Comparison of ENCODE assay signal across 26 cellular contexts in the genomic region with DNA sequence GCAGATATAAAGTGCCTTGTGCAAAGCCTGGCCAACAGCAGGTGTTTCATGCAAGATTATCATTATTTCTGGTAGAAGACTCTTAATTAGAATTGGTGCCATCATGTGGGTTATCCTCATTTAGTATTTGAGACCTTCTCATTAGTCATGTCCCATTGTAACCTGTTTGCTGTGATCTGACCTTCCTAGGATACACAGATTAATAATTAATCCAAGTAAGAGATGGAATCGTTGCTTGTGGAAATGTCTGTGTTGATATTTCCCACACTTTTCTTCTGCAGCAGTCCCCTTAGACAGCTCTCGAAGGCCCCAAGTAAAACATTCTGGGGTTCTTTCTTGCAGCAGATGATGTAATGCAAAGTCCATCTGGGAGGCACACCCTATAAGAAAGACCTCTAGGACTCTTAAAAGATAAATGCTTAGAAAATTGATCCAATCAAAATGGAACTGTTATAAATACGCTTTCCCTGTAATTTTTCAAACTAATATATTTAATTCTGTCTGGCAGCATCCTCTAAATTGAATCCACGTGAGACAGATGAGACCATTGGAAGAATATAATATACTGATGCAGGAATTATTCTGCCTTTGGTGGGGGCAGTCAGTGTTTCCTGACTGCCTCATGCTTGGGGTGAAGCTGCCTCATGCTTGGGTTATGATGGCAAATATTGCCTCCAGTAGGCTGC.
"Had no signal": no experiment of that assay in that cellular context is flagged by ENCODE, and none has a peak within 500 bp of the region (broad histone marks: within the 10 kb centered on the region; RNA-seq: fewer than 3 reads in every experiment).

No MANE protein-coding gene starts in this region.

- FAIRE-seq: small intestine had no signal

- H3K27ac ChIP-seq: epithelial cell of prostate, gastroesophageal sphincter, lower lobe of right lung, suprapubic skin, tibial nerve had no signal

- H3K27me3 ChIP-seq: gastroesophageal sphincter, stomach, suprapubic skin, tibial nerve had no signal

- H3K36me3 ChIP-seq: gastroesophageal sphincter, lower lobe of right lung, stomach, suprapubic skin had no signal

- H3K9me3 ChIP-seq: gastroesophageal sphincter, lower lobe of right lung, stomach, suprapubic skin had no signal

- H3K36me3 Mint-ChIP-seq: stimulated activated effector memory CD8-positive, alpha-beta T cell treated with anti-CD3 and anti-CD28 coated beads, Interleukin-12 subunit alpha, Interleukin-12 subunit beta, amount 100 ng/mL, for 72 hours had no signal

- H3K27ac Mint-ChIP-seq: activated CD4-positive, alpha-beta memory T cell treated with anti-CD3 and anti-CD28 coated beads, Interleukin-2, amount 10 ng/mL, durations not matched to agents 7 days and 5 days; activated naive CD4-positive, alpha-beta T cell treated with anti-CD3 and anti-CD28 coated beads for 36 hours; activated naive CD8-positive, alpha-beta T cell treated with anti-CD3 and anti-CD28 coated beads, Interleukin-2, amount 10 ng/mL, durations not matched to agents 7 days and 5 days; activated T-cell treated with anti-CD3 and anti-CD28 coated beads, Interleukin-2, amount 50 U/mL, for 72 hours; naive B cell; stimulated activated effector memory CD8-positive, alpha-beta T cell treated with anti-CD3 and anti-CD28 coated beads, Interleukin-12 subunit alpha, Interleukin-12 subunit beta, amount 100 ng/mL, for 72 hours had no signal

- H3K9me3 Mint-ChIP-seq: activated CD4-positive, alpha-beta memory T cell treated with anti-CD3 and anti-CD28 coated beads, Interleukin-2, amount 10 ng/mL, durations not matched to agents 7 days and 5 days; activated naive CD4-positive, alpha-beta T cell treated with anti-CD3 and anti-CD28 coated beads for 36 hours; activated naive CD8-positive, alpha-beta T cell treated with anti-CD3 and anti-CD28 coated beads, Interleukin-2, amount 10 ng/mL, durations not matched to agents 7 days and 5 days; activated T-cell treated with anti-CD3 and anti-CD28 coated beads, Interleukin-2, amount 50 U/mL, for 72 hours; stimulated activated effector memory CD8-positive, alpha-beta T cell treated with anti-CD3 and anti-CD28 coated beads, Interleukin-12 subunit alpha, Interleukin-12 subunit beta, amount 100 ng/mL, for 72 hours had no signal

- ATAC-seq: activated T-cell treated with anti-CD3 and anti-CD28 coated beads, Interleukin-2, amount 50 U/mL, for 72 hours; gastroesophageal sphincter; left colon; lower lobe of right lung; sciatic nerve; stimulated activated effector memory CD8-positive, alpha-beta T cell treated with anti-CD3 and anti-CD28 coated beads, Interleukin-12 subunit alpha, Interleukin-12 subunit beta, amount 100 ng/mL, for 72 hours had no signal

- DNase-seq: activated CD4-positive, alpha-beta memory T cell treated with anti-CD3 and anti-CD28 coated beads, Interleukin-2, amount 10 ng/mL, durations not matched to agents 7 days and 5 days; activated CD4-positive, alpha-beta T cell treated with anti-CD3 and anti-CD28 coated beads for 4 hours; activated CD4-positive, CD25-positive, alpha-beta regulatory T cell; activated effector memory CD4-positive, alpha-beta T cell treated with Interleukin-2 at 50 U/mL for 16 hours; activated naive CD4-positive, alpha-beta T cell treated with anti-CD3 and anti-CD28 coated beads for 36 hours; activated naive CD8-positive, alpha-beta T cell treated with anti-CD3 and anti-CD28 coated beads, Interleukin-2, amount 10 ng/mL, durations not matched to agents 7 days and 5 days; activated T-cell treated with anti-CD3 and anti-CD28 coated beads, Interleukin-2, amount 50 U/mL, for 72 hours; amniotic stem cell; cerebellar nuclear complex; cortex of kidney; head of caudate nucleus; islet precursor cell; left colon; lower lobe of right lung; naive B cell; nucleus accumbens; small intestine; stimulated activated CD4-positive, alpha-beta T cell treated with anti-CD3 and anti-CD28 coated beads, Interleukin-2, amount 100 ng/mL, for 24 hours; stomach; T1000 had no signal

- H3K4me3 ChIP-seq: gastroesophageal sphincter, lower lobe of right lung, stomach, suprapubic skin, tibial nerve had no signal

- H3K4me3 Mint-ChIP-seq: activated CD4-positive, alpha-beta memory T cell treated with anti-CD3 and anti-CD28 coated beads, Interleukin-2, amount 10 ng/mL, durations not matched to agents 7 days and 5 days; activated naive CD4-positive, alpha-beta T cell treated with anti-CD3 and anti-CD28 coated beads for 36 hours; activated naive CD8-positive, alpha-beta T cell treated with anti-CD3 and anti-CD28 coated beads, Interleukin-2, amount 10 ng/mL, durations not matched to agents 7 days and 5 days; activated T-cell treated with anti-CD3 and anti-CD28 coated beads, Interleukin-2, amount 50 U/mL, for 72 hours; naive B cell; stimulated activated effector memory CD8-positive, alpha-beta T cell treated with anti-CD3 and anti-CD28 coated beads, Interleukin-12 subunit alpha, Interleukin-12 subunit beta, amount 100 ng/mL, for 72 hours had no signal
